Comparison of ENCODE assay signal across 2 cellular contexts in the genomic region with DNA sequence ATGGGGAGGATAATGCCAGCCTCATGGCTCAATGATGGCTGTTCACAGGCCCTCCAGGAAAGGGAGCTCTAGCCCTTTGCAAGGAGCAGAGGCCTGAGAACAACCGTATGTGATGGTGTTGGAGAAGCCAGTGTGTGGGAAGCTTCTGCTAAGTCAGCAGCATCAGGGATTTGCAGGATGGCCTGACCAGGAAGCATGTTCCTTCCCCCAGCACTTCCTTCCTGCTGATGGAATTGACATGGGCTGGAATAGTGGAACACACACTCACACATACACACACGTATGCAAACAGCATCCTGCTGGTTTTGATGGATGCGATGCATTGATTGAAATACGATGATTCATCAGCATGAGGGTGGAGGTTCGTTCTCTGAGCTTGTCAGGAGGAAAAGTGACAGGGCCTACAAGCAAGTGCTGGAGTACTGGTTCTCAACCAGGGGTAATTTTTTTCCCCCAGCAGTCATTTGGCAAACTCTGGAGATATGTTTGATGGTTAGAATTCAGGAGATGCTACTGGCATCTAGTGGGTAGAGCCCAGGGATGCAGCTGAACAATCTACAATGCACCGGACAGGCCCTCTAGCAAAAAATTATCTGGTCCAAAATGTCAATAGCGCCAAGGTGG.
TF ChIP-seq lines count a peak whose summit lies in the region.

No MANE protein-coding gene starts in this region.

TF ChIP-seq in A549, 52 proteins besides CTCF, POLR2A, EP300 and RAD21:
- peak; percentile 54 for TF ChIP-seq MAFK (IDR thresholded peaks at IDR 0.05; ENCODE audit: partially characterized antibody)
- TF ChIP-seq, protein P1, sequence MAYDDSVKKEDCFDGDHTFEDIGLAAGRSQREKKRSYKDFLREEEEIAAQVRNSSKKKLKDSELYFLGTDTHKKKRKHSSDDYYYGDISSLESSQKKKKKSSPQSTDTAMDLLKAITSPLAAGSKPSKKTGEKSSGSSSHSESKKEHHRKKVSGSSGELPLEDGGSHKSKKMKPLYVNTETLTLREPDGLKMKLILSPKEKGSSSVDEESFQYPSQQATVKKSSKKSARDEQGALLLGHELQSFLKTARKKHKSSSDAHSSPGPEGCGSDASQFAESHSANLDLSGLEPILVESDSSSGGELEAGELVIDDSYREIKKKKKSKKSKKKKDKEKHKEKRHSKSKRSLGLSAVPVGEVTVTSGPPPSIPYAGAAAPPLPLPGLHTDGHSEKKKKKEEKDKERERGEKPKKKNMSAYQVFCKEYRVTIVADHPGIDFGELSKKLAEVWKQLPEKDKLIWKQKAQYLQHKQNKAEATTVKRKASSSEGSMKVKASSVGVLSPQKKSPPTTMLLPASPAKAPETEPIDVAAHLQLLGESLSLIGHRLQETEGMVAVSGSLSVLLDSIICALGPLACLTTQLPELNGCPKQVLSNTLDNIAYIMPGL (CRISPR knock-in tag; IDR thresholded peaks at IDR 0.05; ENCODE audit: borderline replicate concordance): no peak
- TF ChIP-seq PHF8 (IDR thresholded peaks at IDR 0.05; ENCODE audit: borderline replicate concordance, low read depth): no peak

TF ChIP-seq in H1, 55 proteins besides CTCF, POLR2A, EP300 and RAD21:
- TF ChIP-seq JUN (IDR thresholded peaks at IDR 0.05; ENCODE audit: low read depth, low read length) (no peak), CREB1 (IDR thresholded peaks at IDR 0.05) (no peak), BACH1 (IDR thresholded peaks at IDR 0.05; ENCODE audit: low read length) (no peak)
